18 cellular contexts compared by ENCODE assay signal in the genomic region with DNA sequence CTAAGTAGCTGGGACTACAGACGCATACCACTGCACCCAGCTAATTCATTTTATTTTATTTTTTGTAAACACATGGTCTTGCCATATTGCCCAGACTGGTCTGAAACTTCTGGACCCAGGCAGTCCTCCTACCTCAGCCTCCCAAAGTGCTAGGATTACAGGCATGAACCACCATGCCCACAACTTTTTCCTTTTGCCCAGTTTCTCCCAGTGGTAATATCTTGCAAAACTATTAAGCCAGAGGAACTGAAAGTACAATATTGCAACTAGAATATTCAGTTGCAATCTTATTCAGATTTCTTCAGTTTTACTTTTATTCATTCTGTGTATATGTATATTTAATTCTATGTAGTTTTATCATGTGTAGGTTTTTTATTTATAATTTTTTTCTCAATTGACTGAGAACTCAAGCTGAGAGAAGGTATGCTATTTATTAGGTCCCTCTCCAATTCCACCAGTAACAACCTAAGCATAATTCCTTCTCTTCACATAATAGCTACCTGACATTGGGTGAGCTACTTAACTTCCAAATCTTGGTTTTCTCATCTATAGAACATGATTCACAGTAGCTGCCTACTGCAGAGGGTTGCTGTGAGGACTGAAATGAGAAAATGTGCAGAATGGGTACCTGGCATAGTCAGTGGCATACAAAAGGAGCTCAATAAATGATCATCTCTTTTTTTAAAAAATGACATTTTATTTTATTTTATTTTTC. TPM values are rescaled to one million over a fixed set of nuclear protein-coding genes. Genes with fewer than 3 reads are reported as not detected.
DNase-seq lines count a peak whose midpoint lies in the region; ATAC-seq and TF ChIP-seq lines count a peak whose summit lies in the region.
"Had no signal": no experiment of that assay in that cellular context is flagged by ENCODE, and none has a peak within 500 bp of the region (broad histone marks: within the 10 kb centered on the region; RNA-seq: fewer than 3 reads in every experiment).

No MANE protein-coding gene starts in this region.

- H3K9me3 Mint-ChIP-seq in CD14-positive monocyte, result no peaks in the 10 kb centered on the region
- H3K9me3 Mint-ChIP-seq: HFFc6 had no signal

- peaks cover 4% of the 10 kb centered on the region; the same call in 1 of the 2 replicates for H3K79me2 ChIP-seq in MM.1S (ENCODE audit: low read length)

- DNase-seq in CD14-positive monocyte (ENCODE audit: low spot score) (no peak), MV-4-11 (lab: John Stamatoyannopoulos, UW) (peak; percentile 76), adipocyte (ENCODE audit: low read depth) (no peak), ecto neural progenitor cell (ENCODE audit: low spot score) (no peak), MM.1S (no peak)
- DNase-seq: ACHN, DND-41, H7, HFFc6, MG63, NCI-H187, NCI-H2107, NCI-H2227 treated with DMSO at 0.1 percent for 48 hours, NCI-H510A treated with DMSO at 0.1 percent for 48 hours, NCI-H774 had no signal

- H3K9ac ChIP-seq in BLaER1 treated with 17β-estradiol and CSF1 and Interleukin-3, amounts not matched to agents 10 nM and 100 nM, result no peak overlapping the region
- H3K9ac ChIP-seq in adipocyte (ENCODE audit: low read length), result peak overlapping the region; percentile 55
- no peak overlapping the region for H3K9ac ChIP-seq in MM.1S (ENCODE audit: low read length)

- no peaks in the 10 kb centered on the region for H3K9me2 ChIP-seq in MM.1S (replicated peaks; ENCODE audit: insufficient read depth, low read length)

- H3K36me3 Mint-ChIP-seq in CD14-positive monocyte, result peaks cover 20 to 41% of the 10 kb centered on the region in 2 donors

- peaks cover 0 to 17% (median 10%) of the 10 kb centered on the region in 11 experiments; a peak in 15 of 22 replicates for H3K9me3 ChIP-seq in BLaER1 treated with 17β-estradiol and CSF1 and Interleukin-3, amounts not matched to agents 10 nM and 100 nM (replicated peaks in 1 of 11)
- H3K9me3 ChIP-seq in adipocyte (ENCODE audit: control insufficient read depth, low read length) (no peaks in the 10 kb centered on the region), MM.1S (replicated peaks; ENCODE audit: insufficient read depth, low read length) (no peaks in the 10 kb centered on the region)
- H3K9me3 ChIP-seq: MG63 had no signal

- no peaks in the 10 kb centered on the region for H3K27me3 ChIP-seq in BLaER1 treated with 17β-estradiol and CSF1 and Interleukin-3, amounts not matched to agents 10 nM and 100 nM
- H3K27me3 ChIP-seq in adipocyte (replicated peaks; ENCODE audit: control insufficient read depth, insufficient read depth, low read length) (no peaks in the 10 kb centered on the region), MM.1S (replicated peaks; ENCODE audit: insufficient read depth, low read length) (no peaks in the 10 kb centered on the region)
- H3K27me3 ChIP-seq: MG63 had no signal

- peaks cover 6 to 36% (median 13%) of the 10 kb centered on the region in 11 experiments; a peak in 20 of 22 replicates for H3K36me3 ChIP-seq in BLaER1 treated with 17β-estradiol and CSF1 and Interleukin-3, amounts not matched to agents 10 nM and 100 nM
- H3K36me3 ChIP-seq in adipocyte (ENCODE audit: control insufficient read depth, insufficient read depth, low read length, severe bottlenecking) (no peaks in the 10 kb centered on the region), MM.1S (replicated peaks; ENCODE audit: insufficient read depth, low read length) (no peaks in the 10 kb centered on the region)
- H3K36me3 ChIP-seq: MG63 had no signal

- no peaks in the 10 kb centered on the region; the same call in 1 of the 2 replicates for H3F3A ChIP-seq in MM.1S (ENCODE audit: insufficient read depth, low read length)

- H3K4me1 ChIP-seq in BLaER1 treated with 17β-estradiol and CSF1 and Interleukin-3, amounts not matched to agents 10 nM and 100 nM, result peaks cover 15 to 58% (median 34%) of the 10 kb centered on the region in 10 experiments
- H3K4me1 ChIP-seq in adipocyte (ENCODE audit: control insufficient read depth, insufficient read depth, low read length), result peaks cover 29% of the 10 kb centered on the region
- no peaks in the 10 kb centered on the region for H3K4me1 ChIP-seq in MM.1S (ENCODE audit: low read length)

- no peak for ATAC-seq in HG03457 (IDR thresholded peaks at IDR 0.05; ENCODE audit: unreplicated experiment)

- intact Hi-C loops in CD14-positive monocyte (cut with micrococcal nuclease), result loop anchor here in 1 of 2 donors (10.0 kb wide), 2 partner anchors 49 to 449 kb away; a partner anchor contains a TSS

- peaks cover 0 to 61% (median 24%) of the 10 kb centered on the region in 11 experiments; a peak in 12 of 22 replicates for H4K20me1 ChIP-seq in BLaER1 treated with 17β-estradiol and CSF1 and Interleukin-3, amounts not matched to agents 10 nM and 100 nM
- H4K20me1 ChIP-seq in MM.1S (ENCODE audit: insufficient read depth, low read length), result no peaks in the 10 kb centered on the region

- H3K4me2 ChIP-seq in BLaER1 treated with 17β-estradiol and CSF1 and Interleukin-3, amounts not matched to agents 10 nM and 100 nM, result peak overlapping the region in 8 of 11 experiments; percentile 33 to 83 (median 71); a peak in 16 of 22 replicates
- no peak overlapping the region for H3K4me2 ChIP-seq in MM.1S (ENCODE audit: low read depth, low read length)

- H3K4me3 ChIP-seq in BLaER1 treated with 17β-estradiol and CSF1 and Interleukin-3, amounts not matched to agents 10 nM and 100 nM, result 0 out of 20 replicates have a peak overlapping the region, but pooled peaks of 1 of the 10 experiments have one; percentile 2
- H3K4me3 ChIP-seq in adipocyte (ENCODE audit: low read length) (no peak overlapping the region), MM.1S (ENCODE audit: low read length) (no peak overlapping the region)
- H3K4me3 ChIP-seq: MG63 had no signal

- H2AFZ ChIP-seq in MM.1S (ENCODE audit: low read length), result no peak overlapping the region

- H3K4me1 Mint-ChIP-seq in CD14-positive monocyte, result peaks cover 56% of the 10 kb centered on the region

- peak overlapping the region; percentile 27 to 80 (median 70) for H3K27ac Mint-ChIP-seq in CD14-positive monocyte
- H3K27ac Mint-ChIP-seq: HFFc6 had no signal

- H3K27me3 Mint-ChIP-seq in CD14-positive monocyte (ENCODE audit: low read depth in 3 of 3), result no peaks in the 10 kb centered on the region

- peak overlapping the region in 5 of 11 experiments; percentile 1 to 50 (median 32); a peak in 6 of 22 replicates for H3K27ac ChIP-seq in BLaER1 treated with 17β-estradiol and CSF1 and Interleukin-3, amounts not matched to agents 10 nM and 100 nM
- H3K27ac ChIP-seq in MM.1S (ENCODE audit: low read length), result no peak overlapping the region
- H3K27ac ChIP-seq: C4-2B had no signal

- TF ChIP-seq CTCF in CD14-positive monocyte (IDR thresholded peaks at IDR 0.05) (no peak), MM.1S (IDR thresholded peaks at IDR 0.05; ENCODE audit: low read length) (no peak)

- peak overlapping the region in 1 of 2 donors; percentile 57 for H3K4me3 Mint-ChIP-seq in CD14-positive monocyte
- H3K4me3 Mint-ChIP-seq: HFFc6 had no signal

RNA-seq across cellular contexts. Expression of a gene that starts 30.8 kb away (rescaled TPM):
- polyA plus RNA-seq in CD14-positive monocyte, result 10 to 100 TPM; 45.3 to 63.3 TPM

RNA-seq across cellular contexts. Expression of a gene that starts 30.9 kb away (rescaled TPM):
- polyA plus RNA-seq in CD14-positive monocyte, result 1 to 10 TPM; 3.8 to 5.1 TPM
